ENCODE assay signal across 8 cellular contexts in the genomic region with DNA sequence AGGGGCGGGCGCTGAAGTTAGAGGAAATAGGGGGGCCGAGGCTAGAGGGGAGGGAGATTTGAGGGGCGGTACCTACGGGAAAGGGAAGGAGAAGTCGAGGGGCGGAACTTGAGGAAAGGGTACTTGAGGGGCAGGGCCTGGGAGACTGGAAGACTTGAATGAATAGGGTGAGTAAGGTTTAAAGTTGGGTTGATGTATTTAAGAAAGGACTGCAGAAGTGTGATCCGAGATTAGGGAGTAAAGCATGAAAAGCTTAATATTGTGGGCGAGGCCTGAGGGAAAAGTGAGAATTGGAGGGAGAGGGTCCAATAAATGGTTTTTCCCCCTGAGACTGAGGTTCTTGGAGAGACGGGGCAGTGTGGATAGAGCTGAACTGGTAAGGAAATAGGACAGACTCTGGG. TPM values are rescaled to one million over a fixed set of nuclear protein-coding genes. Genes with fewer than 3 reads are reported as not detected.
A peak's percentile ranks its signal among the peaks of the same experiment; 100 is the strongest.
DNase-seq lines count a peak whose midpoint lies in the region; ATAC-seq and TF ChIP-seq lines count a peak whose summit lies in the region.

No MANE protein-coding gene starts in this region.

- H3K4me3 Mint-ChIP-seq in T-helper 17 cell, result peak overlapping the region; percentile 98

- TF ChIP-seq RAD21 in HCT116 (IDR thresholded peaks at IDR 0.05; ENCODE audit: low read depth), result no peak

- H3K27ac ChIP-seq in HCT116 (ENCODE audit: low read depth, low read length), result peak overlapping the region; percentile 95
- peak overlapping the region in 20 of 21 experiments; percentile 83 to 100 (median 97) for H3K27ac ChIP-seq in skin epidermis

- BruUV-seq in HCT116 (replicated peaks; lab: Mats Ljungman, UMichigan), result no TSS peak

- RAD21 ChIA-PET in HCT116 (lab: Charles Lee; ENCODE audit: low non-redundant PET in 1 of 2, low total read pairs in 2 of 2, uncharacterized antibody in 2 of 2, unreplicated experiment in 2 of 2), result no interaction called here

- DNase-seq in HCT116 (ENCODE audit: low read depth, low spot score) (no peak), T-helper 17 cell (peak in 1 of 3 donors; percentile 76), foreskin fibroblast (no peak), kidney glomerular epithelial cell (lab: John Stamatoyannopoulos, UW) (no peak), GM13977 (ENCODE audit: low spot score) (no peak), KBM-7 (no peak)

- H3K4me2 ChIP-seq in HCT116 (ENCODE audit: low read length), result peak overlapping the region; percentile 83

- ATAC-seq in HCT116 (no peak), T-helper 17 cell (no peak), HG03439 (IDR thresholded peaks at IDR 0.05; ENCODE audit: unreplicated experiment) (no peak)

- H3K27me3 Mint-ChIP-seq in T-helper 17 cell, result no peaks in the 10 kb centered on the region

- H3K79me2 ChIP-seq in HCT116 (ENCODE audit: insufficient read depth, low read length), result peaks cover 52% of the 10 kb centered on the region

- H3K36me3 Mint-ChIP-seq in T-helper 17 cell (ENCODE audit: low read depth), result peaks cover 2% of the 10 kb centered on the region

- peak overlapping the region; percentile 78 to 94 for H3K4me3 ChIP-seq in HCT116 (replicated peaks in 1 of 2; ENCODE audit: low read depth in 1 of 2, low read length in 2 of 2)
- peak overlapping the region; percentile 83 to 97 for H3K4me3 ChIP-seq in foreskin fibroblast (ENCODE audit: low read depth in 1 of 2, low read length in 2 of 2)
- peak overlapping the region; percentile 68 to 97 (median 80) for H3K4me3 ChIP-seq in skin epidermis

- POLR2A ChIA-PET in HCT116 (lab: Charles Lee), result interaction anchor here (1.2 kb wide), 1 partner anchor 34 kb away, joined by 3 read pairs; no protein-coding TSS in a partner anchor

- peaks cover 9 to 22% of the 10 kb centered on the region in 2 experiments; a peak in 3 of 4 replicates for H3K36me3 ChIP-seq in HCT116 (ENCODE audit: control insufficient read depth in 1 of 2, insufficient read depth in 2 of 2, low read length in 2 of 2)

- no peaks in the 10 kb centered on the region for H4K20me1 ChIP-seq in HCT116 (ENCODE audit: insufficient read depth)

- no peak for TF ChIP-seq POLR2A in HCT116 (IDR thresholded peaks at IDR 0.05; ENCODE audit: borderline replicate concordance, extremely low read depth, insufficient read depth, insufficient read length)

- in situ Hi-C loops in GM13977 (cut with MboI; ENCODE audit: low pct_unique_long_range_greater_than_20kb, low sequenced_read_pairs, unreplicated experiment) (no loop called here), KBM-7 (cut with MboI; ENCODE audit: low pct_unique_long_range_greater_than_20kb, low sequenced_read_pairs) (no loop called here)

- no peaks in the 10 kb centered on the region for H3K27me3 ChIP-seq in HCT116 (ENCODE audit: insufficient read depth, low read length)

- H3K9me2 ChIP-seq in HCT116 (ENCODE audit: insufficient read depth), result no peaks in the 10 kb centered on the region

- peaks cover 6 to 32% of the 10 kb centered on the region in 2 experiments; a peak in 3 of 4 replicates for H3K4me1 ChIP-seq in HCT116 (ENCODE audit: control insufficient read depth in 1 of 2, insufficient read depth in 2 of 2, low read length in 2 of 2)

- peak overlapping the region; percentile 82 for H3K9ac ChIP-seq in HCT116 (ENCODE audit: low read length)

- no peak overlapping the region for H2AFZ ChIP-seq in HCT116 (ENCODE audit: low read depth, low read length, poor library complexity, severe bottlenecking)

- CTCF ChIA-PET in HCT116 (lab: Charles Lee), result no interaction called here

- intact Hi-C loops in HCT116 (cut with micrococcal nuclease), result no loop called here

- TF ChIP-seq CTCF in HCT116 (IDR thresholded peaks at IDR 0.05 in 2 of 3, conservative IDR thresholded peaks at IDR 0.05 in 1 of 3; ENCODE audit: borderline replicate concordance in 1 of 3, insufficient read depth in 1 of 3, low read depth in 2 of 3, low read length in 2 of 3), result no peak
- TF ChIP-seq CTCF in foreskin fibroblast (IDR thresholded peaks at IDR 0.05; ENCODE audit: low read depth, low read length), result no peak
- no peak for TF ChIP-seq CTCF in GM13977 (IDR thresholded peaks at IDR 0.05; ENCODE audit: extremely low read depth, insufficient read depth, missing control alignments)

- peaks cover 30% of the 10 kb centered on the region for H3K4me1 Mint-ChIP-seq in T-helper 17 cell

- H3K9me3 ChIP-seq in HCT116 (ENCODE audit: control insufficient read depth in 1 of 2, insufficient read depth in 1 of 2, low read depth in 1 of 2, low read length in 2 of 2), result no peaks in the 10 kb centered on the region
- H3K9me3 ChIP-seq in T-helper 17 cell (ENCODE audit: control insufficient read depth, low read length, poor library complexity, severe bottlenecking), result no peaks in the 10 kb centered on the region

- H3K27ac Mint-ChIP-seq in T-helper 17 cell, result peak overlapping the region; percentile 98

TF ChIP-seq in HCT116, 20 proteins besides CTCF, POLR2A, EP300 and RAD21:
- TF ChIP-seq ZNF274 (IDR thresholded peaks at IDR 0.05; ENCODE audit: low read depth, low read length) (no peak), EGR1 (IDR thresholded peaks at IDR 0.05; ENCODE audit: low read depth) (no peak), EZH2 (IDR thresholded peaks at IDR 0.05) (no peak), POLR2AphosphoS5 (IDR thresholded peaks at IDR 0.05; ENCODE audit: low read depth, low read length) (no peak), FOSL1 (IDR thresholded peaks at IDR 0.05; ENCODE audit: low read depth) (no peak), TCF7L2 (IDR thresholded peaks at IDR 0.05; ENCODE audit: borderline replicate concordance, extremely low read depth, insufficient read depth, insufficient read length) (no peak), ELF1 (IDR thresholded peaks at IDR 0.05; ENCODE audit: borderline replicate concordance, low read depth) (no peak), EZH2phosphoT487 (IDR thresholded peaks at IDR 0.05; ENCODE audit: borderline replicate concordance) (no peak), SRF (IDR thresholded peaks at IDR 0.05; ENCODE audit: low read depth) (no peak), JUND (IDR thresholded peaks at IDR 0.05) (no peak)
- TF ChIP-seq, protein P1, sequence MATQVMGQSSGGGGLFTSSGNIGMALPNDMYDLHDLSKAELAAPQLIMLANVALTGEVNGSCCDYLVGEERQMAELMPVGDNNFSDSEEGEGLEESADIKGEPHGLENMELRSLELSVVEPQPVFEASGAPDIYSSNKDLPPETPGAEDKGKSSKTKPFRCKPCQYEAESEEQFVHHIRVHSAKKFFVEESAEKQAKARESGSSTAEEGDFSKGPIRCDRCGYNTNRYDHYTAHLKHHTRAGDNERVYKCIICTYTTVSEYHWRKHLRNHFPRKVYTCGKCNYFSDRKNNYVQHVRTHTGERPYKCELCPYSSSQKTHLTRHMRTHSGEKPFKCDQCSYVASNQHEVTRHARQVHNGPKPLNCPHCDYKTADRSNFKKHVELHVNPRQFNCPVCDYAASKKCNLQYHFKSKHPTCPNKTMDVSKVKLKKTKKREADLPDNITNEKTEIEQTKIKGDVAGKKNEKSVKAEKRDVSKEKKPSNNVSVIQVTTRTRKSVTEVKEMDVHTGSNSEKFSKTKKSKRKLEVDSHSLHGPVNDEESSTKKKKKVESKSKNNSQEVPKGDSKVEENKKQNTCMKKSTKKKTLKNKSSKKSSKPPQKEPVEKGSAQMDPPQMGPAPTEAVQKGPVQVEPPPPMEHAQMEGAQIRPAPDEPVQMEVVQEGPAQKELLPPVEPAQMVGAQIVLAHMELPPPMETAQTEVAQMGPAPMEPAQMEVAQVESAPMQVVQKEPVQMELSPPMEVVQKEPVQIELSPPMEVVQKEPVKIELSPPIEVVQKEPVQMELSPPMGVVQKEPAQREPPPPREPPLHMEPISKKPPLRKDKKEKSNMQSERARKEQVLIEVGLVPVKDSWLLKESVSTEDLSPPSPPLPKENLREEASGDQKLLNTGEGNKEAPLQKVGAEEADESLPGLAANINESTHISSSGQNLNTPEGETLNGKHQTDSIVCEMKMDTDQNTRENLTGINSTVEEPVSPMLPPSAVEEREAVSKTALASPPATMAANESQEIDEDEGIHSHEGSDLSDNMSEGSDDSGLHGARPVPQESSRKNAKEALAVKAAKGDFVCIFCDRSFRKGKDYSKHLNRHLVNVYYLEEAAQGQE (IDR thresholded peaks at IDR 0.05; ENCODE audit: low read depth), result no peak
- TF ChIP-seq, protein P2, sequence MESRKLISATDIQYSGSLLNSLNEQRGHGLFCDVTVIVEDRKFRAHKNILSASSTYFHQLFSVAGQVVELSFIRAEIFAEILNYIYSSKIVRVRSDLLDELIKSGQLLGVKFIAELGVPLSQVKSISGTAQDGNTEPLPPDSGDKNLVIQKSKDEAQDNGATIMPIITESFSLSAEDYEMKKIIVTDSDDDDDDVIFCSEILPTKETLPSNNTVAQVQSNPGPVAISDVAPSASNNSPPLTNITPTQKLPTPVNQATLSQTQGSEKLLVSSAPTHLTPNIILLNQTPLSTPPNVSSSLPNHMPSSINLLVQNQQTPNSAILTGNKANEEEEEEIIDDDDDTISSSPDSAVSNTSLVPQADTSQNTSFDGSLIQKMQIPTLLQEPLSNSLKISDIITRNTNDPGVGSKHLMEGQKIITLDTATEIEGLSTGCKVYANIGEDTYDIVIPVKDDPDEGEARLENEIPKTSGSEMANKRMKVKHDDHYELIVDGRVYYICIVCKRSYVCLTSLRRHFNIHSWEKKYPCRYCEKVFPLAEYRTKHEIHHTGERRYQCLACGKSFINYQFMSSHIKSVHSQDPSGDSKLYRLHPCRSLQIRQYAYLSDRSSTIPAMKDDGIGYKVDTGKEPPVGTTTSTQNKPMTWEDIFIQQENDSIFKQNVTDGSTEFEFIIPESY (IDR thresholded peaks at IDR 0.05; ENCODE audit: extremely low read depth, insufficient replicate concordance, low read length), result no peak

RNA-seq across cellular contexts. Expression of a gene that starts 0.7 kb away (rescaled TPM):
- 14.5 TPM for total RNA-seq in HCT116 (2021; ENCODE audit: unreplicated experiment)
- polyA plus RNA-seq in HCT116 (2012), result 11.7 and 15.0 TPM in 2 replicates
- 1 to 10 TPM; 5.6 to 7.2 TPM for total RNA-seq in T-helper 17 cell

RNA-seq across cellular contexts. Expression of a gene that starts 0.9 kb away (rescaled TPM):
- total RNA-seq in HCT116 (2021; ENCODE audit: unreplicated experiment) (47.1 TPM), T-helper 17 cell (1 to 10 TPM; 7.5 to 8.3 TPM)
- polyA plus RNA-seq in HCT116 (2012), result 35.2 and 38.9 TPM in 2 replicates

RNA-seq across cellular contexts. Expression of a gene that starts 29.9 kb away (rescaled TPM):
- 22.1 TPM for total RNA-seq in HCT116 (2021; ENCODE audit: unreplicated experiment)
- 4.9 and 7.7 TPM in 2 replicates for polyA plus RNA-seq in HCT116 (2012)
- 10 to 100 TPM; 13.9 to 24.5 TPM for total RNA-seq in T-helper 17 cell

RNA-seq across cellular contexts. Expression of a gene that starts 57.8 kb away (rescaled TPM):
- total RNA-seq in HCT116 (2021; ENCODE audit: unreplicated experiment) (81.3 TPM), T-helper 17 cell (100 to 1,000 TPM; 146 to 156 TPM)
- 69.4 and 78.7 TPM in 2 replicates for polyA plus RNA-seq in HCT116 (2012)
